In the genomic region with DNA sequence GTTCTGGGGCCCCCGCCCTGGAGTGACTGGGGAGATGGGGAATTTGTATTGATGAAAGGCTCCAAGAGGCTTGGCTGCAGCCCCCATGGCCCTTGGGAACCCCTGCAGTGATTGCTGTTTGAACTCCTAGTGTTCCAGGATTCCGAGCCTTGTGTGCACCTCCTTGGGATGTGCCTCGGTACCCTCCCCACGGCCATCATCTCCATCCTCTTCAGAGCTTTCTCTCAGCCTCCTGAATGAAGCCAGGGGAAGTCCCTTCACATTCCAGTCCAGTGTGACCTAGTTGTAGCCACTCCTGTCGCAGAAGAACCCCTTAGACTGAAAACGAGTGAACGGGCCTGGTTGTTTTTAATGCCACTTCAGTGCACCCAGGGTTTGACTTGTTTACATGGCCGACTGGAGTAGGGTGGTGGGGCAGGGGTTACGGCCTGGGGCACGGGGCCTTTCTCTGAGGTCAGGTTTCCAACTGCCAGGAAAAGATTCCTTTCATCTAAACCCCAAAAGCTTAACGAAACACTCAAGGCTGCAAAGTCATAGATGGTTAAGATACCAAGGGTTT, we compare ENCODE assay signal across 8 cellular contexts. TPM values are rescaled to one million over a fixed set of nuclear protein-coding genes. Genes with fewer than 3 reads are reported as not detected.
DNase-seq lines count a peak whose midpoint lies in the region; ATAC-seq, FAIRE-seq and TF ChIP-seq lines count a peak whose summit lies in the region.

No MANE protein-coding gene starts in this region.

- no TSS peak for BruUV-seq in A673 (replicated peaks; lab: Mats Ljungman, UMichigan)

- H3K9me3 ChIP-seq in A673 (ENCODE audit: low read depth, low read length, poor library complexity, severe bottlenecking) (no peaks in the 10 kb centered on the region), adrenal gland (replicated peaks in 1 of 3) (no peaks in the 10 kb centered on the region), suprapubic skin (no peaks in the 10 kb centered on the region)

- FAIRE-seq in H54 (lab: Jason Lieb, UNC), result no peak

- TF ChIP-seq POLR2A in H54 (IDR thresholded peaks at IDR 0.05; ENCODE audit: low read depth, low read length) (no peak), adrenal gland (IDR thresholded peaks at IDR 0.05) (peak in 1 of 2 donors; percentile 18), suprapubic skin (IDR thresholded peaks at IDR 0.05) (no peak)

- CTCF ChIA-PET in A673 (lab: Charles Lee), result no interaction called here

- 9 to 12% (median 12%) methylated on average over 9 to 11 of the region's 11 CpGs for WGBS in adrenal gland, 4 donors
- 16% methylated on average over 8 of the region's 11 CpGs for WGBS in suprapubic skin

- ATAC-seq in left colon (peak; percentile 5), GM18498 (IDR thresholded peaks at IDR 0.05; ENCODE audit: unreplicated experiment) (no peak), GM21717 (IDR thresholded peaks at IDR 0.05; ENCODE audit: unreplicated experiment) (no peak)

- peak overlapping the region; percentile 88 for H3K4me3 ChIP-seq in A673 (ENCODE audit: low read depth, low read length, poor library complexity, severe bottlenecking)
- peak overlapping the region in 2 of 4 donors; percentile 63 to 93 for H3K4me3 ChIP-seq in adrenal gland
- peak overlapping the region; percentile 56 for H3K4me3 ChIP-seq in suprapubic skin

- TF ChIP-seq EP300 in suprapubic skin (IDR thresholded peaks at IDR 0.05), result no peak

- POLR2A ChIA-PET in A673 (lab: Charles Lee; ENCODE audit: low non-redundant PET), result interaction anchor here (0.6 kb wide), 1 partner anchor 8 kb away, joined by 4 read pairs; no protein-coding TSS in a partner anchor

- intact Hi-C loops in A673 (cut with micrococcal nuclease; ENCODE audit: unreplicated experiment) (no loop called here), adrenal gland (cut with DNase I) (no loop called here), left colon (cut with DNase I, micrococcal nuclease) (no loop called here)

- H3K36me3 ChIP-seq in A673 (ENCODE audit: insufficient read depth, low read length, poor library complexity, severe bottlenecking) (peaks cover 7% of the 10 kb centered on the region), adrenal gland (replicated peaks in 1 of 2) (no peaks in the 10 kb centered on the region), suprapubic skin (no peaks in the 10 kb centered on the region)

- H3K4me1 ChIP-seq in A673 (ENCODE audit: insufficient read depth, low read length, poor library complexity, severe bottlenecking) (peaks cover 30% of the 10 kb centered on the region), adrenal gland (replicated peaks in 1 of 2) (peaks cover 36 to 60% of the 10 kb centered on the region in 2 donors), suprapubic skin (peaks cover 52% of the 10 kb centered on the region)

- TF ChIP-seq CTCF in A673 (conservative IDR thresholded peaks at IDR 0.05; ENCODE audit: low read depth, low read length) (no peak), adrenal gland (IDR thresholded peaks at IDR 0.05) (peak in 1 of 6 experiments; percentile 8), suprapubic skin (IDR thresholded peaks at IDR 0.05) (no peak)

- H3K27ac ChIP-seq in A673 (ENCODE audit: low read depth, low read length, poor library complexity, severe bottlenecking) (peak overlapping the region; percentile 75), adrenal gland (peak overlapping the region; percentile 61 to 95 (median 86)), suprapubic skin (peak overlapping the region; percentile 87)

- DNase-seq in A673 (ENCODE audit: low spot score) (no peak), H54 (ENCODE audit: insufficient read length, low spot score) (peak; percentile 65), adrenal gland (peak in 2 of 7 donors; percentile 20 to 27), left colon (peak in 1 of 2 donors; percentile 40), suprapubic skin (ENCODE audit: low spot score in 2 of 2) (peak in 1 of 2 donors; percentile 4), NCI-H2196 (lab: John Stamatoyannopoulos, UW; ENCODE audit: unreplicated experiment) (no peak)

- H3K27me3 ChIP-seq in A673 (replicated peaks; ENCODE audit: insufficient read depth, low read depth, low read length, poor library complexity) (no peaks in the 10 kb centered on the region), adrenal gland (no peaks in the 10 kb centered on the region), suprapubic skin (no peaks in the 10 kb centered on the region)

RNA-seq across cellular contexts. Expression of a gene that starts 1.5 kb away (rescaled TPM):
- total RNA-seq in A673 (2021) (290 and 302 TPM in 2 replicates), adrenal gland (100 to 1,000 TPM; 109 to 234 (median 168) TPM), left colon (100 to 1,000 TPM; 160 to 169 TPM), suprapubic skin (100 to 1,000 TPM; 122 to 207 (median 145) TPM)
- polyA plus RNA-seq in adrenal gland, result 100 to 1,000 TPM; 174 to 231 (median 176) TPM
